In genomic region chr7:155992107-155992506, GRCh38 we compare ENCODE assay signal across 18 cellular contexts.
DNase-seq lines count a peak whose midpoint lies in the region; ATAC-seq and TF ChIP-seq lines count a peak whose summit lies in the region.
"Had no signal": no experiment of that assay in that cellular context is flagged by ENCODE, and none has a peak within 500 bp of the region (broad histone marks: within the 10 kb centered on the region; RNA-seq: fewer than 3 reads in every experiment).

No MANE protein-coding gene starts in this region.

- intact Hi-C loops in activated CD4-positive, alpha-beta memory T cell treated with anti-CD3 and anti-CD28 coated beads for 36 hours (cut with micrococcal nuclease): no loop called here
- intact Hi-C loops in heart left ventricle (cut with DNase I): no loop called here
- intact Hi-C loops in esophagus muscularis mucosa (cut with DNase I): no loop called here

- H3K27ac Mint-ChIP-seq in activated CD4-positive, alpha-beta memory T cell treated with anti-CD3 and anti-CD28 coated beads, Interleukin-2, amount 10 ng/mL, durations not matched to agents 7 days and 5 days: no peak overlapping the region
- no peak overlapping the region for H3K27ac Mint-ChIP-seq in activated CD4-positive, alpha-beta memory T cell treated with anti-CD3 and anti-CD28 coated beads for 36 hours
- H3K27ac Mint-ChIP-seq: B cell; CD4-positive, alpha-beta memory T cell had no signal

- no peaks in the 10 kb centered on the region for H3K27me3 ChIP-seq in right atrium auricular region
- H3K27me3 ChIP-seq in heart left ventricle: peaks cover 0 to 12% (median 0%) of the 10 kb centered on the region in 9 donors
- H3K27me3 ChIP-seq in esophagus muscularis mucosa: peaks cover 0 to 25% (median 0%) of the 10 kb centered on the region in 4 donors

- POLR2A ChIA-PET in activated CD4-positive, alpha-beta memory T cell treated with anti-CD3 and anti-CD28 coated beads, Interleukin-2, amount 10 ng/mL, durations not matched to agents 7 days and 5 days (lab: Charles Lee): no interaction called here
- POLR2A ChIA-PET in activated CD4-positive, alpha-beta memory T cell treated with anti-CD3 and anti-CD28 coated beads for 36 hours (lab: Charles Lee): no interaction called here

- H3K36me3 Mint-ChIP-seq in activated CD4-positive, alpha-beta memory T cell treated with anti-CD3 and anti-CD28 coated beads, Interleukin-2, amount 10 ng/mL, durations not matched to agents 7 days and 5 days (ENCODE audit: low read depth): no peaks in the 10 kb centered on the region
- H3K36me3 Mint-ChIP-seq in activated CD4-positive, alpha-beta memory T cell treated with anti-CD3 and anti-CD28 coated beads for 36 hours: no peaks in the 10 kb centered on the region
- H3K36me3 Mint-ChIP-seq: CD4-positive, alpha-beta memory T cell had no signal

- H3K9me3 Mint-ChIP-seq in activated CD4-positive, alpha-beta memory T cell treated with anti-CD3 and anti-CD28 coated beads, Interleukin-2, amount 10 ng/mL, durations not matched to agents 7 days and 5 days: peaks cover 8% of the 10 kb centered on the region
- H3K9me3 Mint-ChIP-seq in activated CD4-positive, alpha-beta memory T cell treated with anti-CD3 and anti-CD28 coated beads for 36 hours: peaks cover 9% of the 10 kb centered on the region

- H3K36me3 ChIP-seq in right atrium auricular region (no peaks in the 10 kb centered on the region), heart left ventricle (no peaks in the 10 kb centered on the region), esophagus muscularis mucosa (no peaks in the 10 kb centered on the region)

- peak; percentile 3 for DNase-seq in activated CD4-positive, alpha-beta memory T cell treated with anti-CD3 and anti-CD28 coated beads, Interleukin-2, amount 10 ng/mL, durations not matched to agents 7 days and 5 days
- DNase-seq in activated CD4-positive, alpha-beta memory T cell treated with anti-CD3 and anti-CD28 coated beads for 36 hours: no peak
- DNase-seq in right atrium auricular region (ENCODE audit: low spot score) (peak; percentile 50), heart left ventricle (no peak), mesenteric fat pad (ENCODE audit: low spot score) (peak; percentile 71), esophagus muscularis mucosa (ENCODE audit: extremely low spot score) (no peak)
- DNase-seq: C1 segment of cervical spinal cord; Calu3; CD4-positive, alpha-beta memory T cell; COR-L47; DMS53; DMS79 treated with DMSO at 0.1 percent for 48 hours; GF-D8; GOT3; HCEC 1CT had no signal

- H3K27me3 Mint-ChIP-seq in activated CD4-positive, alpha-beta memory T cell treated with anti-CD3 and anti-CD28 coated beads, Interleukin-2, amount 10 ng/mL, durations not matched to agents 7 days and 5 days: peaks cover 17% of the 10 kb centered on the region
- peaks cover 26% of the 10 kb centered on the region for H3K27me3 Mint-ChIP-seq in activated CD4-positive, alpha-beta memory T cell treated with anti-CD3 and anti-CD28 coated beads for 36 hours

- no peaks in the 10 kb centered on the region for H3K4me1 ChIP-seq in right atrium auricular region
- no peaks in the 10 kb centered on the region for H3K4me1 ChIP-seq in heart left ventricle
- H3K4me1 ChIP-seq in esophagus muscularis mucosa: no peaks in the 10 kb centered on the region

- peaks cover 7% of the 10 kb centered on the region for H3K4me1 Mint-ChIP-seq in activated CD4-positive, alpha-beta memory T cell treated with anti-CD3 and anti-CD28 coated beads, Interleukin-2, amount 10 ng/mL, durations not matched to agents 7 days and 5 days
- peaks cover 20% of the 10 kb centered on the region for H3K4me1 Mint-ChIP-seq in activated CD4-positive, alpha-beta memory T cell treated with anti-CD3 and anti-CD28 coated beads for 36 hours (ENCODE audit: low read depth)

- no peak for ATAC-seq in heart left ventricle
- ATAC-seq in GM21526 (IDR thresholded peaks at IDR 0.05; ENCODE audit: low FRiP score, unreplicated experiment): no peak

- TF ChIP-seq POLR2A in heart left ventricle (IDR thresholded peaks at IDR 0.05) (no peak), esophagus muscularis mucosa (IDR thresholded peaks at IDR 0.05; ENCODE audit: low read depth) (no peak)

- H3K4me3 ChIP-seq in right atrium auricular region (no peak overlapping the region), heart left ventricle (no peak overlapping the region), esophagus muscularis mucosa (no peak overlapping the region)

- no peak overlapping the region for H3K4me3 Mint-ChIP-seq in activated CD4-positive, alpha-beta memory T cell treated with anti-CD3 and anti-CD28 coated beads, Interleukin-2, amount 10 ng/mL, durations not matched to agents 7 days and 5 days
- no peak overlapping the region for H3K4me3 Mint-ChIP-seq in activated CD4-positive, alpha-beta memory T cell treated with anti-CD3 and anti-CD28 coated beads for 36 hours
- H3K4me3 Mint-ChIP-seq: B cell; CD4-positive, alpha-beta memory T cell had no signal

- 75 to 90% (median 81%) methylated on average over 5 of the region's 5 CpGs for WGBS in heart left ventricle, 4 donors
- WGBS in esophagus muscularis mucosa: 81% methylated on average over 5 of the region's 5 CpGs

- TF ChIP-seq CTCF in right atrium auricular region (IDR thresholded peaks at IDR 0.05) (no peak), heart left ventricle (IDR thresholded peaks at IDR 0.05) (no peak), esophagus muscularis mucosa (IDR thresholded peaks at IDR 0.05) (no peak)

- H3K27ac ChIP-seq in right atrium auricular region: no peak overlapping the region
- H3K27ac ChIP-seq in heart left ventricle: no peak overlapping the region
- H3K27ac ChIP-seq in esophagus muscularis mucosa (replicated peaks in 1 of 4): no peak overlapping the region
- H3K27ac ChIP-seq: 22Rv1 had no signal

- H3K9me3 ChIP-seq in right atrium auricular region (no peaks in the 10 kb centered on the region), heart left ventricle (peaks cover 0 to 3% (median 0%) of the 10 kb centered on the region in 12 donors), esophagus muscularis mucosa (peaks cover 0 to 7% (median 0%) of the 10 kb centered on the region in 4 donors)

- CTCF ChIA-PET in activated CD4-positive, alpha-beta memory T cell treated with anti-CD3 and anti-CD28 coated beads, Interleukin-2, amount 10 ng/mL, durations not matched to agents 7 days and 5 days (lab: Charles Lee): no interaction called here
- CTCF ChIA-PET in activated CD4-positive, alpha-beta memory T cell treated with anti-CD3 and anti-CD28 coated beads for 36 hours (lab: Charles Lee): no interaction called here

- TF ChIP-seq EP300 in esophagus muscularis mucosa (IDR thresholded peaks at IDR 0.05): no peak

Comparison
In these comparisons a context has a peak if more than half of its experiments do, and no peak if none do; other contexts are left out.
1. DNase-seq: peak in activated CD4-positive, alpha-beta memory T cell treated with anti-CD3 and anti-CD28 coated beads, Interleukin-2, amount 10 ng/mL, durations not matched to agents 7 days and 5 days (single experiment), right atrium auricular region (single experiment) and mesenteric fat pad (single experiment); none in activated CD4-positive, alpha-beta memory T cell treated with anti-CD3 and anti-CD28 coated beads for 36 hours (single experiment), heart left ventricle (0 of 5) and esophagus muscularis mucosa (single experiment).